ENCODE assay signal across 10 cellular contexts in the genomic region with DNA sequence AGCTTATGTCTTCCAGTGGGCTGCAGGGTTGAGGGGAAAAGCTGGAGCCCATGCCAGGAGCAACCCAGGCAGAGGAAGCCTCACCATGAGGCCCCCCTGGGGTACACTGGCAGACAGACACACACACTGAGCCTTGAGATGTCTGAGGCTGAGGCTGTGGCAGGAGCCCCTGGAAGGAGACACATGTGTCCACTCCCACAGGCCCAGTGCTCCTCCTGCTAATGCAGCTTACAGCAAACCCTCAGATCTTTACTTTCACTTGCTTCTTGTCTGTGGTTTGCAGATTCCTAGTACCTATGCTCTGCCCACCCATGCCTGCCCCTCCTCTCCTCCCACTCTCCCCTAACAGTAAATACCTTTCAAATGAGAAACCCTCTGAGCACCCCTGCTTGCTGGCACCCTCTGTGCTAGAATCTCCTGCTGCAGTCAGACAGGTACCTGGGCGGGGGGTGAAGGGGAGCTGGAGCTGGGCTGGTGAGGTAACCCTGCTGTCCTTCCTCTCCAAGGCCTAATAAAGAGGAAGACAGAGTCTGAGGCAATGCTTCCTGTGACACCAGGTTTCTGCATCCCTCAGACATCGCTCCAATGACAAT.
DNase-seq lines count a peak whose midpoint lies in the region; ATAC-seq and TF ChIP-seq lines count a peak whose summit lies in the region.
"Had no signal": no experiment of that assay in that cellular context is flagged by ENCODE, and none has a peak within 500 bp of the region (broad histone marks: within the 10 kb centered on the region; RNA-seq: fewer than 3 reads in every experiment).

No MANE protein-coding gene starts in this region.

- DNase-seq in CD4-positive, alpha-beta memory T cell = peak; percentile 6 to 33 (median 13)
- peak; percentile 71 for DNase-seq in activated CD8-positive, alpha-beta memory T cell treated with anti-CD3 and anti-CD28 coated beads for 24 hours
- DNase-seq in lower lobe of right lung (no peak), sigmoid colon (no peak), ureter (ENCODE audit: low spot score) (no peak), inferior parietal cortex (ENCODE audit: extremely low spot score) (no peak), Peyer's patch (no peak)

- no peaks in the 10 kb centered on the region for H3K9me3 ChIP-seq in CD4-positive, alpha-beta memory T cell (ENCODE audit: control insufficient read depth in 1 of 2, low read length in 2 of 2)
- no peaks in the 10 kb centered on the region for H3K9me3 ChIP-seq in lower lobe of right lung
- no peaks in the 10 kb centered on the region for H3K9me3 ChIP-seq in sigmoid colon
- no peaks in the 10 kb centered on the region for H3K9me3 ChIP-seq in Peyer's patch
- H3K9me3 ChIP-seq: SJCRH30 had no signal

- H3K27me3 ChIP-seq in CD4-positive, alpha-beta memory T cell (ENCODE audit: insufficient read depth, low read length) = no peaks in the 10 kb centered on the region
- no peaks in the 10 kb centered on the region for H3K27me3 ChIP-seq in lower lobe of right lung (ENCODE audit: low read depth)
- no peaks in the 10 kb centered on the region for H3K27me3 ChIP-seq in sigmoid colon
- H3K27me3 ChIP-seq in Peyer's patch = no peaks in the 10 kb centered on the region
- H3K27me3 ChIP-seq: SJCRH30 had no signal

- H3K4me3 Mint-ChIP-seq in CD4-positive, alpha-beta memory T cell = peak overlapping the region; percentile 16 to 88 (median 70)
- H3K4me3 Mint-ChIP-seq: neural crest cell had no signal

- no peak overlapping the region for H3K27ac ChIP-seq in CD4-positive, alpha-beta memory T cell (ENCODE audit: low read depth, low read length)
- H3K27ac ChIP-seq in lower lobe of right lung (no peak overlapping the region), sigmoid colon (no peak overlapping the region), Peyer's patch (no peak overlapping the region)
- H3K27ac ChIP-seq: SJCRH30 had no signal

- H3K4me1 Mint-ChIP-seq in CD4-positive, alpha-beta memory T cell = peaks cover 26 to 43% (median 33%) of the 10 kb centered on the region in 4 donors

- CTCF ChIA-PET in CD4-positive, alpha-beta memory T cell (lab: Charles Lee; ENCODE audit: partially characterized antibody) = interaction anchor here (1.2 to 4.7 kb wide), 2 partner anchors 11 to 40 kb away, joined by 3 to 19 read pairs; no protein-coding TSS in a partner anchor

- ATAC-seq in HG02973 (IDR thresholded peaks at IDR 0.05; ENCODE audit: unreplicated experiment) (peak; percentile 50), lower lobe of right lung (peak; percentile 30 to 50)

- peaks cover 32% of the 10 kb centered on the region for H3K4me1 ChIP-seq in CD4-positive, alpha-beta memory T cell (ENCODE audit: insufficient read depth, low read length)
- H3K4me1 ChIP-seq in lower lobe of right lung (no peaks in the 10 kb centered on the region), sigmoid colon (peaks cover 0 to 4% (median 0%) of the 10 kb centered on the region in 4 donors), Peyer's patch (peaks cover 0 to 12% (median 2%) of the 10 kb centered on the region in 4 donors)

- no peaks in the 10 kb centered on the region for H3K9me3 Mint-ChIP-seq in CD4-positive, alpha-beta memory T cell
- H3K9me3 Mint-ChIP-seq: neural crest cell had no signal

- H3K27me3 Mint-ChIP-seq in CD4-positive, alpha-beta memory T cell = no peaks in the 10 kb centered on the region

- TF ChIP-seq CTCF in lower lobe of right lung (IDR thresholded peaks at IDR 0.05) = no peak
- no peak for TF ChIP-seq CTCF in sigmoid colon (IDR thresholded peaks at IDR 0.05)
- no peak for TF ChIP-seq CTCF in Peyer's patch (IDR thresholded peaks at IDR 0.05)

- H3K36me3 Mint-ChIP-seq in CD4-positive, alpha-beta memory T cell = no peaks in the 10 kb centered on the region

- TF ChIP-seq EP300 in sigmoid colon (IDR thresholded peaks at IDR 0.05) = no peak

- 57 to 68% methylated on average over 2 of the region's 2 CpGs for WGBS in sigmoid colon, 2 donors

- peak overlapping the region; percentile 40 to 92 (median 81) for H3K27ac Mint-ChIP-seq in CD4-positive, alpha-beta memory T cell

- H3K4me3 ChIP-seq in CD4-positive, alpha-beta memory T cell (ENCODE audit: low read length in 2 of 2) = peak overlapping the region in 1 of 2 donors; percentile 11
- H3K4me3 ChIP-seq in lower lobe of right lung (no peak overlapping the region), sigmoid colon (no peak overlapping the region), Peyer's patch (no peak overlapping the region)
- H3K4me3 ChIP-seq: SJCRH30 had no signal

- TF ChIP-seq POLR2A in sigmoid colon (IDR thresholded peaks at IDR 0.05) = no peak
- no peak for TF ChIP-seq POLR2A in Peyer's patch (IDR thresholded peaks at IDR 0.05)

- intact Hi-C loops in CD4-positive, alpha-beta memory T cell (cut with micrococcal nuclease) = no loop called here
- intact Hi-C loops in lower lobe of right lung (cut with DNase I) (no loop called here), sigmoid colon (cut with DNase I) (no loop called here)

- POLR2A ChIA-PET in CD4-positive, alpha-beta memory T cell (lab: Charles Lee; ENCODE audit: partially characterized antibody) = interaction anchor here (1.0 kb wide), 2 partner anchors 58 to 297 kb away, joined by 3 read pairs; partner anchors contain the start of genes DTL and INTS7

- H3K36me3 ChIP-seq in CD4-positive, alpha-beta memory T cell (ENCODE audit: insufficient read depth, low read length) = no peaks in the 10 kb centered on the region
- H3K36me3 ChIP-seq in lower lobe of right lung (no peaks in the 10 kb centered on the region), sigmoid colon (no peaks in the 10 kb centered on the region), Peyer's patch (no peaks in the 10 kb centered on the region)
- H3K36me3 ChIP-seq: SJCRH30 had no signal

Comparison
In these comparisons a context has a peak if more than half of its experiments do, and no peak if none do; other contexts are left out.
1. DNase-seq: peak in CD4-positive, alpha-beta memory T cell (5 of 5) and activated CD8-positive, alpha-beta memory T cell treated with anti-CD3 and anti-CD28 coated beads for 24 hours (single experiment); none in lower lobe of right lung (single experiment), sigmoid colon (single experiment), ureter (single experiment), inferior parietal cortex (single experiment) and Peyer's patch (0 of 3).